10 cellular contexts compared by ENCODE assay signal in the genomic region with DNA sequence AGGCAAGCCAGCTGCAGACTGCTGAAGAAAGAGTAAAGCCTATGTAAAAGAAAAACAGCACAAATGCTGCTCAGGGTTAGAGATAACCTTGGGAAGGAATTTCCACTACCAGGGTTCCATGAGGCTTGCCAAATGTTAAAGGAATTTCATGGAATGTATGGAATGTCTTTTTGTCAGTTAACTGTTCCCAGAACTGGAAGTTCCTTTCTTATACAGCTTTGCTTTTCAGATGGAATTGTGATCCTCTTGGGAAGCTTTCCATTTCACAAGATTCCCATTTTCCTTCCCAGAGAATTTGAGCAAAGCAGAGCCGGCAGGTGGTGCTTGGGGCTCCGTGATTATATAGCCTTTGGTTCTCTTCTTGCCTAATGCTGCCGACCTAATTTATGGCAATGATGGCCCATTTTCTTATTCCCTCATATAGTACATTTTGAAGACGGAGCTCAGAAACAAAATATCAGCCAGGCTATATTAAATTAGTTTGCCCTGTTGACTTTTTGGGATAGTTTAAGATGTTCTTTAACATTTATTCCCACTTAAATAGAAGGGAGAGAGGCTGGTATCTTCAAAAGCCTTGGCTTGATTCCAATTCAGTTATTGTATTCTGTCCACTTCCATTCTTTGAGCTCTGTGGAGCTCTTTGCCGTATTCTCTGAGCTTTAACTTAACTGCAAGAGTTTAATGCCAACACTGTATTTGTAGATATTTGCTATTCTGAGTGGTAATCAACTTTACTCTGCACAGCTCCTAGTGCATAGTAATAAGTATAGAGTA.
DNase-seq lines count a peak whose midpoint lies in the region; ATAC-seq and TF ChIP-seq lines count a peak whose summit lies in the region.
"Had no signal": no experiment of that assay in that cellular context is flagged by ENCODE, and none has a peak within 500 bp of the region (broad histone marks: within the 10 kb centered on the region; RNA-seq: fewer than 3 reads in every experiment).

No MANE protein-coding gene starts in this region.

- peaks cover 62% of the 10 kb centered on the region for H3K4me1 Mint-ChIP-seq in Calu3 (ENCODE audit: low read depth, unreplicated experiment)
- H3K4me1 Mint-ChIP-seq in endodermal cell, result peaks cover 16% of the 10 kb centered on the region

- H3K36me3 Mint-ChIP-seq in Calu3 (ENCODE audit: insufficient read depth, unreplicated experiment) (no peaks in the 10 kb centered on the region), endodermal cell (ENCODE audit: low read depth) (peaks cover 6% of the 10 kb centered on the region)

- no peaks in the 10 kb centered on the region for H3K36me3 ChIP-seq in endodermal cell (ENCODE audit: control insufficient read depth, insufficient read depth, low read length)
- H3K36me3 ChIP-seq: ascending aorta had no signal

- peak overlapping the region; percentile 85 for H3K27ac ChIP-seq in endodermal cell (ENCODE audit: low read depth, low read length)

- H3K9ac ChIP-seq in endodermal cell (ENCODE audit: extremely low read depth, low read length, poor library complexity, severe bottlenecking), result peak overlapping the region; percentile 33

- no peak overlapping the region for H3K4me3 Mint-ChIP-seq in Calu3 (ENCODE audit: low read depth, unreplicated experiment)
- H3K4me3 Mint-ChIP-seq in endodermal cell, result no peak overlapping the region

- H3K27me3 ChIP-seq in endodermal cell (ENCODE audit: control insufficient read depth, insufficient read depth, low read length, poor library complexity, severe bottlenecking), result no peaks in the 10 kb centered on the region
- H3K27me3 ChIP-seq: ascending aorta had no signal

- intact Hi-C loops in Calu3 (cut with micrococcal nuclease; ENCODE audit: unreplicated experiment), result loop anchor here (2.0 to 5.0 kb wide), 3 partner anchors 45 to 161 kb away; no protein-coding TSS in a partner anchor

- CTCF ChIA-PET in Calu3 (lab: Charles Lee), result interaction anchor here (0.6 to 1.2 kb wide), 2 partner anchors 79 to 163 kb away, joined by 4 to 5 read pairs; a partner anchor contains a TSS

- H3K27me3 Mint-ChIP-seq in Calu3 (ENCODE audit: unreplicated experiment) (no peaks in the 10 kb centered on the region), endodermal cell (ENCODE audit: insufficient read depth) (no peaks in the 10 kb centered on the region)

- H3K9me3 ChIP-seq in endodermal cell (ENCODE audit: control insufficient read depth, low read length), result no peaks in the 10 kb centered on the region
- H3K9me3 ChIP-seq: ascending aorta had no signal

- no peak overlapping the region for H3K4me3 ChIP-seq in endodermal cell (ENCODE audit: low read length)
- H3K4me3 ChIP-seq: ascending aorta had no signal

- WGBS in endodermal cell (ENCODE audit: insufficient coverage in 1 of 2, insufficient read length in 1 of 2), 2 experiments, result 5 to 44% methylated on average over 3 to 5 of the region's 5 CpGs

- no peaks in the 10 kb centered on the region for H3K9me3 Mint-ChIP-seq in Calu3 (ENCODE audit: low read depth, unreplicated experiment)
- H3K9me3 Mint-ChIP-seq in endodermal cell, result no peaks in the 10 kb centered on the region

- ATAC-seq in HG02870 (IDR thresholded peaks at IDR 0.05; ENCODE audit: unreplicated experiment), result no peak
- no peak for ATAC-seq in GM18517 (IDR thresholded peaks at IDR 0.05; ENCODE audit: unreplicated experiment)

- no peaks in the 10 kb centered on the region for H3K4me1 ChIP-seq in endodermal cell (ENCODE audit: control insufficient read depth, insufficient read depth, low read length)

- H3K27ac Mint-ChIP-seq in Calu3 (ENCODE audit: unreplicated experiment), result peak overlapping the region; percentile 45
- peak overlapping the region; percentile 71 for H3K27ac Mint-ChIP-seq in endodermal cell

- BruUV-seq in Calu3 (replicated peaks; lab: Mats Ljungman, UMichigan), result no TSS peak

- no peak for TF ChIP-seq CTCF in Calu3 (IDR thresholded peaks at IDR 0.05; ENCODE audit: unreplicated experiment)
- TF ChIP-seq CTCF in endodermal cell (conservative IDR thresholded peaks at IDR 0.05), result no peak

- DNase-seq in Calu3, result no peak
- peak; percentile 71 for DNase-seq in NCI-H2227 (lab: John Stamatoyannopoulos, UW; ENCODE audit: unreplicated experiment)
- DNase-seq in endodermal cell, result peak; percentile 72
- DNase-seq in myocyte (ENCODE audit: low read depth), result peak; percentile 48
- DNase-seq in medulla oblongata (ENCODE audit: extremely low spot score), result no peak
- no peak for DNase-seq in T-helper 2 cell
- DNase-seq: NCI-H1436 treated with DMSO at 0.1 percent for 48 hours had no signal

Comparison
In these comparisons a context has a peak if more than half of its experiments do, and no peak if none do; other contexts are left out.
1. DNase-seq: peak in NCI-H2227 (single experiment), endodermal cell (single experiment) and myocyte (single experiment); none in Calu3 (single experiment), medulla oblongata (single experiment) and T-helper 2 cell (0 of 5).